Comparison of ENCODE assay signal across 30 cellular contexts in genomic region chr2:151347904-151348303, GRCh38. TPM values are rescaled to one million over a fixed set of nuclear protein-coding genes. Genes with fewer than 3 reads are reported as not detected.
DNase-seq lines count a peak whose midpoint lies in the region; ATAC-seq and TF ChIP-seq lines count a peak whose summit lies in the region.
"Had no signal": no experiment of that assay in that cellular context is flagged by ENCODE, and none has a peak within 500 bp of the region (broad histone marks: within the 10 kb centered on the region; RNA-seq: fewer than 3 reads in every experiment).

No MANE protein-coding gene starts in this region.

- H3K4me1 Mint-ChIP-seq in natural killer cell (no peaks in the 10 kb centered on the region), H9 (peaks cover 7 to 11% of the 10 kb centered on the region in 2 experiments)
- H3K4me1 Mint-ChIP-seq: CD4-positive, alpha-beta memory T cell; IgD-negative memory B cell; memory B cell; stimulated activated naive B cell treated with anti-CD40 and anti-IgM and Interleukin-4, amounts not matched to agents 10 μg/mL and 1 μg/mL and 100 μg/mL, for 72 hours had no signal

- H2AK5ac ChIP-seq in H9 (ENCODE audit: insufficient read length, low read length), result no peak overlapping the region

- H2BK12ac ChIP-seq in H9 (ENCODE audit: insufficient read length, low read depth, low read length), result no peak overlapping the region

- H3K27ac Mint-ChIP-seq in natural killer cell, result no peak overlapping the region
- H3K27ac Mint-ChIP-seq in H9, result no peak overlapping the region
- H3K27ac Mint-ChIP-seq: activated naive CD4-positive, alpha-beta T cell treated with anti-CD3 and anti-CD28 coated beads for 36 hours; CD4-positive, alpha-beta memory T cell; IgD-negative memory B cell; memory B cell; stimulated activated naive B cell treated with anti-CD40 and anti-IgM and Interleukin-4, amounts not matched to agents 10 μg/mL and 1 μg/mL and 100 μg/mL, for 72 hours had no signal

- no peak overlapping the region for H4K5ac ChIP-seq in H9 (ENCODE audit: insufficient read length, low read depth, low read length)

- H4K91ac ChIP-seq in H9 (ENCODE audit: insufficient read length, low read depth, low read length), result no peak overlapping the region

- TF ChIP-seq CTCF in fibroblast of the aortic adventitia (IDR thresholded peaks at IDR 0.05; ENCODE audit: insufficient read depth, low read length), result no peak
- no peak for TF ChIP-seq CTCF in natural killer cell (IDR thresholded peaks at IDR 0.05)
- TF ChIP-seq CTCF in H9 (conservative IDR thresholded peaks at IDR 0.05), result no peak

- no peak overlapping the region for H2BK5ac ChIP-seq in H9 (ENCODE audit: insufficient read length, low read length)

- in situ Hi-C loops in G401 (cut with HindIII; ENCODE audit: low sequenced_read_pairs), result no loop called here

- no peak overlapping the region for H3K4ac ChIP-seq in H9 (ENCODE audit: low read depth, low read length)

- H3K4me3 Mint-ChIP-seq in natural killer cell, result no peak overlapping the region
- no peak overlapping the region for H3K4me3 Mint-ChIP-seq in H9
- H3K4me3 Mint-ChIP-seq: activated naive CD4-positive, alpha-beta T cell treated with anti-CD3 and anti-CD28 coated beads for 36 hours; CD4-positive, alpha-beta memory T cell; IgD-negative memory B cell; memory B cell; stimulated activated naive B cell treated with anti-CD40 and anti-IgM and Interleukin-4, amounts not matched to agents 10 μg/mL and 1 μg/mL and 100 μg/mL, for 72 hours had no signal

- intact Hi-C loops in left ventricle myocardium superior (cut with micrococcal nuclease) (no loop called here), natural killer cell (cut with micrococcal nuclease) (no loop called here)

- H3K4me2 ChIP-seq in H9 (ENCODE audit: insufficient read depth, insufficient read length, low read length), result no peak overlapping the region

- peak; percentile 41 for DNase-seq in SIG-M5 treated with dmso at 0.1 percent for 504 hours (lab: John Stamatoyannopoulos, UW; ENCODE audit: unreplicated experiment)
- no peak for DNase-seq in SIG-M5 (lab: John Stamatoyannopoulos, UW)
- DNase-seq in amniotic epithelial cell (ENCODE audit: low read depth), result peak; percentile 78
- DNase-seq in fibroblast of the aortic adventitia (ENCODE audit: low read depth), result peak; percentile 31
- no peak for DNase-seq in G401 (ENCODE audit: low spot score)
- no peak for DNase-seq in left ventricle myocardium superior
- DNase-seq in natural killer cell, result no peak
- DNase-seq in H9, result no peak
- DNase-seq: activated CD4-positive, alpha-beta T cell treated with anti-CD3 and anti-CD28 coated beads, Interleukin-2, amount 50 U/mL, for 4 hours; activated naive CD4-positive, alpha-beta T cell treated with anti-CD3 and anti-CD28 coated beads for 36 hours; amniotic stem cell; CD4-positive, alpha-beta memory T cell; DMS 273 treated with DMSO at 0.1 percent for 48 hours; effector memory CD4-positive, alpha-beta T cell; EL; esophagus squamous epithelium; gastrocnemius medialis; GM23248; left cardiac atrium; NCI-H1436; nucleus accumbens; PC-3; psoas muscle; sigmoid colon; stimulated activated naive B cell treated with anti-CD40 and anti-IgM and Interleukin-4, amounts not matched to agents 10 μg/mL and 1 μg/mL and 100 μg/mL, for 72 hours; T-helper 9 cell had no signal

- no peaks in the 10 kb centered on the region for H3K9me3 ChIP-seq in H9 (ENCODE audit: control insufficient read depth, low read depth, low read length)
- H3K9me3 ChIP-seq: esophagus squamous epithelium, gastrocnemius medialis, psoas muscle, sigmoid colon, suprapubic skin had no signal

- no peaks in the 10 kb centered on the region for H3K23me2 ChIP-seq in H9 (ENCODE audit: insufficient read length, low read depth, low read length, poor library complexity, severe bottlenecking)

- no peaks in the 10 kb centered on the region; the same call in 1 of the 2 replicates for H3K27me3 ChIP-seq in H9 (ENCODE audit: insufficient read depth, low read length)
- H3K27me3 ChIP-seq: breast epithelium, esophagus squamous epithelium, gastrocnemius medialis, sigmoid colon, suprapubic skin had no signal

- no peaks in the 10 kb centered on the region for H3K36me3 Mint-ChIP-seq in natural killer cell
- peaks cover 0 to 2% (median 0%) of the 10 kb centered on the region in 3 experiments; a peak in 1 of 7 replicates for H3K36me3 Mint-ChIP-seq in H9 (ENCODE audit: insufficient read depth in 1 of 3, low read depth in 3 of 3)
- H3K36me3 Mint-ChIP-seq: IgD-negative memory B cell had no signal

- H3K14ac ChIP-seq in H9 (ENCODE audit: insufficient read depth, low read length), result no peak overlapping the region

- no peak overlapping the region for H3K56ac ChIP-seq in H9 (ENCODE audit: insufficient read length, low read depth, low read length)

- peaks cover 0 to 3% of the 10 kb centered on the region in 2 donors for H3K9me3 Mint-ChIP-seq in natural killer cell
- no peaks in the 10 kb centered on the region; a peak in 2 of 5 replicates for H3K9me3 Mint-ChIP-seq in H9

- H2BK20ac ChIP-seq in H9 (ENCODE audit: low read depth, low read length, poor library complexity, severe bottlenecking), result no peak overlapping the region

- H3K79me1 ChIP-seq in H9 (ENCODE audit: insufficient read depth, low read depth, low read length, poor library complexity, severe bottlenecking), result no peaks in the 10 kb centered on the region

- H3K27me3 Mint-ChIP-seq in natural killer cell (ENCODE audit: low read depth in 2 of 2) (peaks cover 0 to 5% of the 10 kb centered on the region in 2 donors), H9 (ENCODE audit: low read depth) (no peaks in the 10 kb centered on the region)
- H3K27me3 Mint-ChIP-seq: CD4-positive, alpha-beta memory T cell had no signal

- WGBS in H9 (ENCODE audit: extremely low coverage, insufficient read length, low lambda C conversion rate), result no CpG with 5 or more reads among the region's 5 CpGs

- H4K20me1 ChIP-seq in H9 (ENCODE audit: control insufficient read depth, insufficient read depth, insufficient read length), result no peaks in the 10 kb centered on the region

- H3T11ph ChIP-seq in H9 (ENCODE audit: low read length), result no peak overlapping the region

- no peak overlapping the region for H3K27ac ChIP-seq in H9 (ENCODE audit: insufficient read length, low read depth, low read length)
- H3K27ac ChIP-seq: breast epithelium, esophagus squamous epithelium, gastrocnemius medialis, GM23248, psoas muscle, sigmoid colon, suprapubic skin had no signal

- no peak overlapping the region for H3K23ac ChIP-seq in H9 (ENCODE audit: insufficient read length, low read depth, low read length)

- no peak overlapping the region for H2AFZ ChIP-seq in H9 (ENCODE audit: low read length)
- H2AFZ ChIP-seq: GM23248 had no signal

- H4K8ac ChIP-seq in H9 (replicated peaks; ENCODE audit: insufficient read length, low read depth, low read length), result no peak overlapping the region

- no peak overlapping the region for H3K4me3 ChIP-seq in fibroblast of the aortic adventitia (ENCODE audit: low read depth, low read length)
- H3K4me3 ChIP-seq: breast epithelium, esophagus squamous epithelium, gastrocnemius medialis, GM23248, psoas muscle, sigmoid colon, suprapubic skin had no signal

- no peaks in the 10 kb centered on the region; the same call in 1 of the 2 replicates for H3K4me1 ChIP-seq in H9 (ENCODE audit: insufficient read depth, low read length)
- H3K4me1 ChIP-seq: breast epithelium, esophagus squamous epithelium, gastrocnemius medialis, psoas muscle, sigmoid colon, suprapubic skin had no signal

- no peak overlapping the region for H2BK120ac ChIP-seq in H9 (ENCODE audit: low read depth, low read length, poor library complexity, severe bottlenecking)

- H2BK15ac ChIP-seq in H9 (ENCODE audit: low read depth, low read length), result no peak overlapping the region

- H3K9ac ChIP-seq in H9 (ENCODE audit: extremely low read depth, insufficient read length, low read length), result no peak overlapping the region
- H3K9ac ChIP-seq: GM23248 had no signal

- ATAC-seq in left ventricle myocardium superior (no peak), natural killer cell (no peak)
- ATAC-seq: gastrocnemius medialis; left cardiac atrium; PC-3; psoas muscle; stimulated activated naive B cell treated with anti-CD40 and anti-IgM and Interleukin-4, amounts not matched to agents 10 μg/mL and 1 μg/mL and 100 μg/mL, for 72 hours had no signal

- no peak overlapping the region for H3K18ac ChIP-seq in H9 (ENCODE audit: insufficient read length, low read depth, low read length)

- H3K79me2 ChIP-seq in H9 (ENCODE audit: insufficient read depth, low read length), result no peaks in the 10 kb centered on the region

RNA-seq across cellular contexts. Expression of gene TNFAIP6, which starts 9.5 kb away (rescaled TPM):
- total RNA-seq in fibroblast of the aortic adventitia (ENCODE audit: low replicate concordance) (47.3 and 51.9 TPM in 2 replicates), left ventricle myocardium superior (2.4 TPM), natural killer cell (under 1 TPM in 1 of 3 donors, not detected in 2; 0.83 TPM), H9 (2021) (0.81 and 1.2 TPM in 2 replicates)
- total RNA-seq in G401 (2014; rRNA removed; shearing (Covaris generic)), result not detected in 2 replicates
- total RNA-seq: activated naive CD4-positive, alpha-beta T cell treated with anti-CD3 and anti-CD28 coated beads for 36 hours; CD4-positive, alpha-beta memory T cell; PC-3 had no signal

RNA-seq across cellular contexts. Expression of gene NMI, which starts 58.4 kb away (rescaled TPM):
- total RNA-seq in fibroblast of the aortic adventitia (ENCODE audit: low replicate concordance), result 22.9 and 24.9 TPM in 2 replicates
- total RNA-seq in G401 (2014; rRNA removed; shearing (Covaris generic)), result not detected in 2 replicates
- 3.9 TPM for total RNA-seq in left ventricle myocardium superior
- total RNA-seq in natural killer cell, result 10 to 100 TPM; 19.5 to 32.8 (median 23.0) TPM
- total RNA-seq in H9 (2021), result 5.1 and 5.6 TPM in 2 replicates

Comparison
In these comparisons a context has a peak if more than half of its experiments do, and no peak if none do; other contexts are left out.
1. DNase-seq: peak in SIG-M5 treated with dmso at 0.1 percent for 504 hours (single experiment), amniotic epithelial cell (single experiment) and fibroblast of the aortic adventitia (single experiment); none in SIG-M5 (single experiment), G401 (single experiment), left ventricle myocardium superior (single experiment), natural killer cell (single experiment) and H9 (single experiment).
2. RNA of gene TNFAIP6, which starts 9.5 kb away (total RNA-seq): 47.3 to 51.9 TPM in fibroblast of the aortic adventitia; 2.4 TPM in left ventricle myocardium superior (single experiment), 0.81 to 1.2 TPM in H9, not detected in G401 and 0.83 TPM in natural killer cell; every median in the first group is over 10 times any median in the second.